In the genomic region with DNA sequence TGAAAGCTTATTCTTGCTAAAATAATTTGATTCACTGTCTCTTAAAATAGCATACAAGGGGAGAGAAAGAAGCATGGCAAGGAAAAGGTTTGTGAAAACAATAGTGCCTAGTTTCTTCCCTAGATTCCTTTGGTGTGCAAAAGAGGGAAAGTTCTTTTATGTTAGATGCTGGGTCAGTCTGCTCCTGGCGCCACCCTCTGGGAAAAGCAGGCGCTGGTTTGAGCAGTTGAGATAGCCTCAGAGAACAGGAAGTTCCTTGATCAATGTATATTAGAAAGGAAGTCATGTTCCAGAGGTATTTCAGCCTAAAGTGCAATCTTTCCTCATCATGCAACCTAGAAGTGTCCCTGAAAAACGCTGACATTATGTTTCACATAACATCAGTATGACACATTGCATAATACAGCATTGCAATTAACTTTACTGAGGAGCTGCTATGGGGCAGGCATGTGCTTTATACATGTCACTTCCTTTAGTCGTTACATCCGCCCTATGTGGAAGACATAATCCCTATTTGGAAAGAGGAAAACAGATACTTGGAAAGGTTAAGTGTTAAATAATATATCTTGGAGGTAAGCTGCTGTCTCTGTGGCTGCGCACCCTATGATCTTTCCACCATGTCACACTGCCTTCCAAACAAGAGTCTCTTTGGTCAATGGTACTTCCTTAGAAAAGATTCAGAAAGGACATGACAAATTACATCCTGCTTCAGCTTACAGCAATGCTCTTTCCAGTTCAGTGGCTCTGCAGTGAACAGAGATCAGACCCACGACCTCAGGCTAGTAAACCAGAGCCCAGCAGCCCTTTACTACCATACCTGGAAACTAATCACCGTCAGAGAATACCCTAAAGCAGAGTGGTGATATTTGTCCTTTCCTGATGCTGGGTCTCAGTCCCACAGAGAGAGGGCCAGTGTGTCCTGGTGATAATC, we compare ENCODE assay signal across 10 cellular contexts.
DNase-seq lines count a peak whose midpoint lies in the region; ATAC-seq and TF ChIP-seq lines count a peak whose summit lies in the region.
"Had no signal": no experiment of that assay in that cellular context is flagged by ENCODE, and none has a peak within 500 bp of the region (broad histone marks: within the 10 kb centered on the region; RNA-seq: fewer than 3 reads in every experiment).

No MANE protein-coding gene starts in this region.

- H3K4me1 ChIP-seq in GM23248 (ENCODE audit: insufficient read depth) = no peaks in the 10 kb centered on the region
- H3K4me1 ChIP-seq: pancreas, upper lobe of left lung had no signal

- no peak overlapping the region for H3K27ac Mint-ChIP-seq in stimulated activated naive CD8-positive, alpha-beta T cell treated with anti-CD3 and anti-CD28 coated beads, Interleukin-15, amount 100 ng/mL, for 72 hours

- no peaks in the 10 kb centered on the region for H3K36me3 ChIP-seq in GM23248 (ENCODE audit: low read depth)
- H3K36me3 ChIP-seq: pancreas, upper lobe of left lung had no signal

- H3K9ac ChIP-seq in GM23248 = no peak overlapping the region

- H3K9me2 ChIP-seq in GM23248 (ENCODE audit: insufficient read depth) = no peaks in the 10 kb centered on the region

- peaks cover 5 to 14% of the 10 kb centered on the region in 2 donors for H3K9me3 Mint-ChIP-seq in stimulated activated naive CD8-positive, alpha-beta T cell treated with anti-CD3 and anti-CD28 coated beads, Interleukin-15, amount 100 ng/mL, for 72 hours

- peak; percentile 58 for TF ChIP-seq CTCF in AG09319 (IDR thresholded peaks at IDR 0.05; ENCODE audit: low read depth, low read length)

- no peaks in the 10 kb centered on the region for H3K27me3 ChIP-seq in GM23248 (replicated peaks; ENCODE audit: insufficient read depth)
- H3K27me3 ChIP-seq: pancreas, upper lobe of left lung had no signal

- in situ Hi-C loops in GM23248 (cut with MboI) (no loop called here), SK-MEL-5 (cut with HindIII; ENCODE audit: low pct_unique_long_range_greater_than_20kb, low sequenced_read_pairs) (no loop called here)

- no peak overlapping the region for H3K27ac ChIP-seq in GM23248
- H3K27ac ChIP-seq: pancreas, upper lobe of left lung had no signal

- no peaks in the 10 kb centered on the region for H3K27me3 Mint-ChIP-seq in stimulated activated naive CD8-positive, alpha-beta T cell treated with anti-CD3 and anti-CD28 coated beads, Interleukin-15, amount 100 ng/mL, for 72 hours

- ATAC-seq in stimulated activated naive CD8-positive, alpha-beta T cell treated with anti-CD3 and anti-CD28 coated beads, Interleukin-15, amount 100 ng/mL, for 72 hours = no peak
- ATAC-seq in HG02870 (IDR thresholded peaks at IDR 0.05; ENCODE audit: unreplicated experiment) = no peak
- ATAC-seq in GM18909 (IDR thresholded peaks at IDR 0.05; ENCODE audit: poor library complexity, unreplicated experiment) = no peak

- no peaks in the 10 kb centered on the region for H4K20me1 ChIP-seq in GM23248 (ENCODE audit: insufficient read depth)

- H3K4me3 ChIP-seq in GM23248 = no peak overlapping the region
- H3K4me3 ChIP-seq: pancreas, upper lobe of left lung had no signal

- H2AFZ ChIP-seq in GM23248 = no peak overlapping the region

- H3K4me2 ChIP-seq in GM23248 (ENCODE audit: unreplicated experiment) = no peak overlapping the region

- WGBS in GM23248 (ENCODE audit: low coverage in 1 of 2, low lambda C conversion rate in 2 of 2, missing lambda C conversion rate in 2 of 2), 2 experiments = 31 to 32% methylated on average over 8 of the region's 8 CpGs

- H3F3A ChIP-seq in GM23248 (ENCODE audit: insufficient read depth) = no peaks in the 10 kb centered on the region

- no peaks in the 10 kb centered on the region for H3K4me1 Mint-ChIP-seq in stimulated activated naive CD8-positive, alpha-beta T cell treated with anti-CD3 and anti-CD28 coated beads, Interleukin-15, amount 100 ng/mL, for 72 hours

- no peaks in the 10 kb centered on the region for H3K9me3 ChIP-seq in GM23248 (ENCODE audit: low read depth)
- H3K9me3 ChIP-seq: pancreas, upper lobe of left lung had no signal

- no peaks in the 10 kb centered on the region for H3K79me2 ChIP-seq in GM23248 (ENCODE audit: insufficient read depth)

- DNase-seq in AG09319 (ENCODE audit: extremely low read depth, low read depth) (no peak), GM23248 (peak; percentile 36), SK-MEL-5 (ENCODE audit: low read depth, low spot score) (peak; percentile 58), hepatic stellate cell (ENCODE audit: low spot score) (peak; percentile 9), activated T-cell treated with anti-CD3 and anti-CD28 coated beads for 4 hours (no peak)
- no peak for DNase-seq in stimulated activated naive CD8-positive, alpha-beta T cell treated with anti-CD3 and anti-CD28 coated beads, Interleukin-15, amount 100 ng/mL, for 72 hours
- DNase-seq: upper lobe of left lung had no signal

- no peak overlapping the region for H3K4me3 Mint-ChIP-seq in stimulated activated naive CD8-positive, alpha-beta T cell treated with anti-CD3 and anti-CD28 coated beads, Interleukin-15, amount 100 ng/mL, for 72 hours

Comparison
In these comparisons a context has a peak if more than half of its experiments do, and no peak if none do; other contexts are left out.
1. DNase-seq: peak in GM23248 (single experiment), SK-MEL-5 (single experiment) and hepatic stellate cell (single experiment); none in AG09319 (single experiment), stimulated activated naive CD8-positive, alpha-beta T cell treated with anti-CD3 and anti-CD28 coated beads, Interleukin-15, amount 100 ng/mL, for 72 hours (0 of 2) and activated T-cell treated with anti-CD3 and anti-CD28 coated beads for 4 hours (single experiment).